26 cellular contexts compared by ENCODE assay signal in genomic region chr3:185150561-185150960, GRCh38. TPM values are rescaled to one million over a fixed set of nuclear protein-coding genes. Genes with fewer than 3 reads are reported as not detected.
DNase-seq lines count a peak whose midpoint lies in the region; ATAC-seq and TF ChIP-seq lines count a peak whose summit lies in the region.
"Had no signal": no experiment of that assay in that cellular context is flagged by ENCODE, and none has a peak within 500 bp of the region (broad histone marks: within the 10 kb centered on the region; RNA-seq: fewer than 3 reads in every experiment).

No MANE protein-coding gene starts in this region.

- H3K27me3 ChIP-seq in tibial artery: no peaks in the 10 kb centered on the region

- H3K9me3 Mint-ChIP-seq in nephron progenitor cell (no peaks in the 10 kb centered on the region), natural killer cell (no peaks in the 10 kb centered on the region)
- no peaks in the 10 kb centered on the region for H3K9me3 Mint-ChIP-seq in activated naive CD4-positive, alpha-beta T cell treated with anti-CD3 and anti-CD28 coated beads, Interleukin-2, amount 10 ng/mL, durations not matched to agents 7 days and 5 days
- H3K9me3 Mint-ChIP-seq: activated CD4-positive, alpha-beta T cell treated with anti-CD3 and anti-CD28 coated beads, Interleukin-2, amount 10 ng/mL, durations not matched to agents 24 days and 14 days; activated naive CD4-positive, alpha-beta T cell treated with anti-CD3 and anti-CD28 coated beads, Interleukin-2, amount 50 U/mL, for 24 hours; T-helper 2 cell treated with Interferon-gamma antibody and Interleukin-4, amounts not matched to agents 5 μg/mL and 100 μg/mL, for 36 hours had no signal

- H3K27ac ChIP-seq in SK-N-MC: no peak overlapping the region
- H3K27ac ChIP-seq in coronary artery: peak overlapping the region; percentile 60 to 97
- peak overlapping the region; percentile 82 to 96 for H3K27ac ChIP-seq in tibial artery
- H3K27ac ChIP-seq: foreskin keratinocyte, suprapubic skin, WERI-Rb-1 had no signal

- no peak overlapping the region for H3K9ac ChIP-seq in SK-N-MC (ENCODE audit: insufficient read length)

- DNase-seq in SK-N-MC (ENCODE audit: low read depth, low spot score) (no peak), coronary artery (ENCODE audit: low spot score) (no peak), nephron progenitor cell (no peak), tibial artery (no peak), DMS114 treated with DMSO at 0.1 percent for 48 hours (lab: John Stamatoyannopoulos, UW; ENCODE audit: unreplicated experiment) (no peak), natural killer cell (no peak)
- no peak for DNase-seq in activated naive CD4-positive, alpha-beta T cell treated with anti-CD3 and anti-CD28 coated beads, Interleukin-2, amount 10 ng/mL, durations not matched to agents 7 days and 5 days
- DNase-seq: activated CD4-positive, alpha-beta T cell treated with anti-CD3 and anti-CD28 coated beads, Interleukin-2, amount 10 ng/mL, durations not matched to agents 24 days and 14 days; DMS 273 treated with DMSO at 0.1 percent for 48 hours; effector memory CD4-positive, alpha-beta T cell; erythroblast; foreskin keratinocyte; hippocampal formation; immature natural killer cell; NCI-H1105; NCI-H1930; NCI-H69; stimulated activated CD4-positive, alpha-beta T cell treated with anti-CD3 and anti-CD28 coated beads, Interleukin-1b, Interleukin-23, amount 100 ng/mL, for 48 hours; WERI-Rb-1 had no signal

- H3K9me3 ChIP-seq in SK-N-MC (ENCODE audit: low read depth, low read length) (no peaks in the 10 kb centered on the region), tibial artery (no peaks in the 10 kb centered on the region)
- H3K9me3 ChIP-seq: suprapubic skin had no signal

- no peak for ATAC-seq in natural killer cell
- ATAC-seq: foreskin keratinocyte, left lobe of liver, SK-N-SH treated with all-trans-retinoic acid at 6 μM for 48 hours had no signal

- intact Hi-C loops in tibial artery (cut with DNase I; ENCODE audit: low total_unique reads): no loop called here
- intact Hi-C loops in natural killer cell (cut with micrococcal nuclease): no loop called here

- TF ChIP-seq CTCF in coronary artery (IDR thresholded peaks at IDR 0.05): no peak
- TF ChIP-seq CTCF in nephron progenitor cell (IDR thresholded peaks at IDR 0.05): no peak
- no peak for TF ChIP-seq CTCF in tibial artery (IDR thresholded peaks at IDR 0.05)
- no peak for TF ChIP-seq CTCF in natural killer cell (IDR thresholded peaks at IDR 0.05)

- CTCF ChIA-PET in activated naive CD4-positive, alpha-beta T cell treated with anti-CD3 and anti-CD28 coated beads, Interleukin-2, amount 10 ng/mL, durations not matched to agents 7 days and 5 days (lab: Charles Lee): no interaction called here

- H3K36me3 ChIP-seq in SK-N-MC (ENCODE audit: insufficient read depth, low read length) (no peaks in the 10 kb centered on the region), tibial artery (no peaks in the 10 kb centered on the region)
- H3K36me3 ChIP-seq: suprapubic skin, WERI-Rb-1 had no signal

- H3K27me3 Mint-ChIP-seq in nephron progenitor cell (ENCODE audit: low read depth, poor library complexity): peaks cover 45% of the 10 kb centered on the region
- peaks cover 17% of the 10 kb centered on the region for H3K27me3 Mint-ChIP-seq in activated naive CD4-positive, alpha-beta T cell treated with anti-CD3 and anti-CD28 coated beads, Interleukin-2, amount 10 ng/mL, durations not matched to agents 7 days and 5 days
- H3K27me3 Mint-ChIP-seq in natural killer cell (ENCODE audit: low read depth in 2 of 2): peaks cover 18 to 24% of the 10 kb centered on the region in 2 donors

- H3K36me3 Mint-ChIP-seq in nephron progenitor cell (ENCODE audit: low read depth) (no peaks in the 10 kb centered on the region), natural killer cell (no peaks in the 10 kb centered on the region)
- no peaks in the 10 kb centered on the region for H3K36me3 Mint-ChIP-seq in activated naive CD4-positive, alpha-beta T cell treated with anti-CD3 and anti-CD28 coated beads, Interleukin-2, amount 10 ng/mL, durations not matched to agents 7 days and 5 days
- H3K36me3 Mint-ChIP-seq: activated naive CD4-positive, alpha-beta T cell treated with anti-CD3 and anti-CD28 coated beads, Interleukin-2, amount 50 U/mL, for 24 hours; immature natural killer cell had no signal

- H3K4me3 Mint-ChIP-seq in nephron progenitor cell (peak overlapping the region; percentile 94), natural killer cell (no peak overlapping the region)
- H3K4me3 Mint-ChIP-seq in activated naive CD4-positive, alpha-beta T cell treated with anti-CD3 and anti-CD28 coated beads, Interleukin-2, amount 10 ng/mL, durations not matched to agents 7 days and 5 days: no peak overlapping the region
- H3K4me3 Mint-ChIP-seq: activated CD4-positive, alpha-beta T cell treated with anti-CD3 and anti-CD28 coated beads, Interleukin-2, amount 10 ng/mL, durations not matched to agents 24 days and 14 days; activated naive CD4-positive, alpha-beta T cell treated with anti-CD3 and anti-CD28 coated beads, Interleukin-2, amount 50 U/mL, for 24 hours; T-helper 2 cell treated with Interferon-gamma antibody and Interleukin-4, amounts not matched to agents 5 μg/mL and 100 μg/mL, for 36 hours had no signal

- no peak overlapping the region for H3K27ac Mint-ChIP-seq in nephron progenitor cell
- H3K27ac Mint-ChIP-seq in activated naive CD4-positive, alpha-beta T cell treated with anti-CD3 and anti-CD28 coated beads, Interleukin-2, amount 10 ng/mL, durations not matched to agents 7 days and 5 days: no peak overlapping the region
- H3K27ac Mint-ChIP-seq in natural killer cell: no peak overlapping the region
- H3K27ac Mint-ChIP-seq: activated CD4-positive, alpha-beta T cell treated with anti-CD3 and anti-CD28 coated beads, Interleukin-2, amount 10 ng/mL, durations not matched to agents 24 days and 14 days; activated naive CD4-positive, alpha-beta T cell treated with anti-CD3 and anti-CD28 coated beads, Interleukin-2, amount 50 U/mL, for 24 hours; CD14-positive monocyte; immature natural killer cell; T-helper 2 cell treated with Interferon-gamma antibody and Interleukin-4, amounts not matched to agents 5 μg/mL and 100 μg/mL, for 36 hours had no signal

- peak overlapping the region; percentile 82; the same call in 1 of the 2 replicates for H3K4me3 ChIP-seq in SK-N-MC
- H3K4me3 ChIP-seq in coronary artery: peak overlapping the region; percentile 91
- H3K4me3 ChIP-seq in tibial artery: peak overlapping the region; percentile 72 to 82

- H3K4me1 ChIP-seq in tibial artery: peaks cover 0 to 34% (median 16%) of the 10 kb centered on the region in 4 donors
- H3K4me1 ChIP-seq: foreskin keratinocyte had no signal

- H3K4me1 Mint-ChIP-seq in nephron progenitor cell (peaks cover 20% of the 10 kb centered on the region), natural killer cell (peaks cover 0 to 4% of the 10 kb centered on the region in 2 donors)
- H3K4me1 Mint-ChIP-seq in activated naive CD4-positive, alpha-beta T cell treated with anti-CD3 and anti-CD28 coated beads, Interleukin-2, amount 10 ng/mL, durations not matched to agents 7 days and 5 days: peaks cover 5% of the 10 kb centered on the region

RNA-seq across cellular contexts. Expression of gene C3orf70, which starts 2.3 kb away (rescaled TPM):
- total RNA-seq in natural killer cell: under 1 TPM; 0.05 to 0.07 (median 0.05) TPM
- total RNA-seq: M059J had no signal
